In genomic region chr7:143288836-143289235, GRCh38 we compare ENCODE assay signal across 8 cellular contexts. TPM values are rescaled to one million over a fixed set of nuclear protein-coding genes. Genes with fewer than 3 reads are reported as not detected.
DNase-seq lines count a peak whose midpoint lies in the region; ATAC-seq and TF ChIP-seq lines count a peak whose summit lies in the region.

No MANE protein-coding gene starts in this region.

- TF ChIP-seq CTCF in WI38 (IDR thresholded peaks at IDR 0.05; ENCODE audit: low read depth, low read length) = no peak
- no peak for TF ChIP-seq CTCF in spleen (IDR thresholded peaks at IDR 0.05 in 8 of 11, conservative IDR thresholded peaks at IDR 0.05 in 3 of 11)

- intact Hi-C loops in spleen (cut with DNase I; ENCODE audit: low total_unique reads) = no loop called here

- H3K36me3 ChIP-seq in ACC112 (ENCODE audit: insufficient read depth, low read length) (peaks cover 15% of the 10 kb centered on the region), iPS DF 6.9 (ENCODE audit: control insufficient read depth, insufficient read depth, low read length) (peaks cover 9% of the 10 kb centered on the region; the same call in 1 of the 2 replicates), spleen (peaks cover 0 to 28% (median 23%) of the 10 kb centered on the region in 6 donors)

- peak overlapping the region; percentile 91 for H3K4me3 ChIP-seq in ACC112 (ENCODE audit: low read depth, low read length)
- H3K4me3 ChIP-seq in WI38 (ENCODE audit: low read depth, low read length) = peak overlapping the region; percentile 90
- peak overlapping the region; percentile 62; the same call in 1 of the 2 replicates for H3K4me3 ChIP-seq in iPS DF 6.9 (ENCODE audit: low read length)
- H3K4me3 ChIP-seq in spleen = peak overlapping the region; percentile 79 to 99 (median 89)

- WGBS in iPS DF 6.9 (ENCODE audit: insufficient coverage, insufficient read length) = no CpG with 5 or more reads among the region's 11 CpGs
- WGBS in spleen, 5 donors = 1 to 2% (median 2%) methylated on average over 11 of the region's 11 CpGs

- peaks cover 42% of the 10 kb centered on the region for H3K79me2 ChIP-seq in ACC112 (ENCODE audit: control insufficient read depth, insufficient read depth, low read length, unreplicated experiment)

- DNase-seq in iPS DF 6.9 (ENCODE audit: low read depth, low spot score) (no peak), spleen (no peak), ecto neural progenitor cell (ENCODE audit: low spot score) (no peak), NCI-H2081 treated with DMSO at 0.1 percent for 48 hours (lab: John Stamatoyannopoulos, UW) (no peak), NCI-H2171 (lab: John Stamatoyannopoulos, UW) (no peak)

- no peaks in the 10 kb centered on the region for H3K27me3 ChIP-seq in ACC112 (ENCODE audit: insufficient read depth, low read length)
- H3K27me3 ChIP-seq in iPS DF 6.9 (ENCODE audit: control insufficient read depth, insufficient read depth, low read length) = peaks cover 6% of the 10 kb centered on the region; the same call in 1 of the 2 replicates
- H3K27me3 ChIP-seq in spleen (replicated peaks in 1 of 7) = no peaks in the 10 kb centered on the region

- peak; percentile 0 for ATAC-seq in GM19043 (IDR thresholded peaks at IDR 0.05; ENCODE audit: low read depth, unreplicated experiment)

- no peaks in the 10 kb centered on the region for H3K9me3 ChIP-seq in iPS DF 6.9 (ENCODE audit: control insufficient read depth, insufficient read depth, low read length)
- H3K9me3 ChIP-seq in spleen = no peaks in the 10 kb centered on the region

- H2AFZ ChIP-seq in ACC112 (ENCODE audit: low read length, unreplicated experiment) = peak overlapping the region; percentile 74

- H3K27ac ChIP-seq in ACC112 (ENCODE audit: low read depth, low read length) = peak overlapping the region; percentile 45
- H3K27ac ChIP-seq in iPS DF 6.9 (ENCODE audit: low read length) = no peak overlapping the region
- peak overlapping the region; percentile 80 to 96 (median 94) for H3K27ac ChIP-seq in spleen

- TF ChIP-seq POLR2A in spleen (IDR thresholded peaks at IDR 0.05) = no peak

- H3K4me1 ChIP-seq in ACC112 (ENCODE audit: control insufficient read depth, insufficient read depth, low read length, unreplicated experiment) (peaks cover 24% of the 10 kb centered on the region), iPS DF 6.9 (ENCODE audit: control insufficient read depth, insufficient read depth, low read length) (peaks cover 6% of the 10 kb centered on the region; the same call in 1 of the 2 replicates), spleen (peaks cover 24 to 67% (median 38%) of the 10 kb centered on the region in 6 donors)

RNA-seq across cellular contexts. Expression of gene CASP2, which starts 0.7 kb away (rescaled TPM):
- total RNA-seq in spleen = 10 to 100 TPM; 32.7 to 51.0 (median 43.8) TPM
- 10 to 100 TPM in 2 of 3 donors, 1 to 10 TPM in 1; 9.9 to 14.5 (median 12.2) TPM for polyA plus RNA-seq in spleen

RNA-seq across cellular contexts. Expression of gene TMEM139, which starts 4.1 kb away (rescaled TPM):
- total RNA-seq in spleen = 1 to 10 TPM in 4 of 7 donors, under 1 TPM in 3; 0.60 to 2.0 (median 1.2) TPM
- polyA plus RNA-seq in spleen = 1 to 10 TPM in 1 of 3 donors, under 1 TPM in 2; 0.52 to 2.3 (median 0.70) TPM

RNA-seq across cellular contexts. Expression of gene GSTK1, which starts 25.6 kb away (rescaled TPM):
- 100 to 1,000 TPM; 194 to 247 (median 231) TPM for total RNA-seq in spleen
- 100 to 1,000 TPM; 162 to 182 (median 178) TPM for polyA plus RNA-seq in spleen

RNA-seq across cellular contexts. Expression of gene CLCN1, which starts 27.1 kb away (rescaled TPM):
- total RNA-seq in spleen = under 1 TPM in 4 of 7 donors, not detected in 3; 0.07 to 0.54 (median 0.26) TPM
- polyA plus RNA-seq in spleen = under 1 TPM; 0.06 to 0.08 (median 0.07) TPM
